Comparison of ENCODE assay signal across 9 cellular contexts in the genomic region with DNA sequence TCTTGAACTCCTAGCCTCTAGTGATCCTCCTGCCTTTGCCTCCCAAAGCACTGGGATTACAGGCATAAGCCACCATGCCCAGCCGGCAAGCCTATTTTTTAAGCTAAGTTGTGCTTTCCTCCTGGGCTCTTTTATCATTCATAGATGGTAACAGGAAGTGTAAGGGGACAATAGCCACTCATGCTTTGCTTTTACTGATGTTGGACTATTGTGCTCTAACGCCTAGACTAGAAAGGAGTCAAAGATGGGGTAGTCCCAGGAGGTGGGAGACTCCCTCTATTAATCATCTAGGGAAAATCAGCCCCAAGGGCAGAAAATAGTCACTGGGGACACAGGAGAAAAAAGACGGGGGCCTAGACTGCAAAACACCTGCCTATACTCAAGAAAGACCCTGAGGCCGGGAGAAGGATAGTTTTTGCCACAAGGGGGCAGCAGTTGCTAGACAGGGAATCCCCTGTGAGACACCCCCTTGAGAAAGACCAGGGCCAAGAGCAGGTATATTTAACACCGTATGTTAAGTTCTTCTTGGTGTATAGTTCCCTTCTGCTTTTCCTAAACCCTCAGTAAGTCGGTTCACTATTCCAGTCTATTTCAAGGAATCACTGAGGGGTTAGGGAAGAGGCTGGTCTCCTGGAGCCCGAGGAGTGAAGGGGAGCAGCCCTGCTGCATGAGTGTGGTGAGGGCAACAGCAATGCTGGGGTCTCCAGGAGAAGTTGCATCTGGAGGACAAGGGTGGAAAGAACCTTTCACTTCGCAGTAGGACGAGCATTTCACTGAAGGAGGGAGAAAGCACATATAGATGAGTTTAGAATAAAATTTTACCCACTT. TPM values are rescaled to one million over a fixed set of nuclear protein-coding genes. Genes with fewer than 3 reads are reported as not detected.
DNase-seq lines count a peak whose midpoint lies in the region; ATAC-seq, FAIRE-seq and TF ChIP-seq lines count a peak whose summit lies in the region.
"Had no signal": no experiment of that assay in that cellular context is flagged by ENCODE, and none has a peak within 500 bp of the region (broad histone marks: within the 10 kb centered on the region; RNA-seq: fewer than 3 reads in every experiment).

No MANE protein-coding gene starts in this region.

- H3K4me1 ChIP-seq in Panc1 (ENCODE audit: control insufficient read depth, insufficient read depth, low read length), result no peaks in the 10 kb centered on the region

- no peak overlapping the region for H3K27ac ChIP-seq in Panc1 (ENCODE audit: low read length)

- no peak for FAIRE-seq in D721Med (lab: Jason Lieb, UNC)

- peak; percentile 83 for ATAC-seq in Panc1
- ATAC-seq in sciatic nerve, result peak; percentile 71
- ATAC-seq in GM18867 (IDR thresholded peaks at IDR 0.05; ENCODE audit: unreplicated experiment), result no peak

- no peak overlapping the region for H3K4me3 ChIP-seq in Panc1 (ENCODE audit: low read depth in 2 of 2, low read length in 2 of 2)

- CTCF ChIA-PET in Panc1 (lab: Charles Lee), result interaction anchor here (0.9 kb wide), 1 partner anchor 43 kb away, joined by 3 read pairs; the partner anchor contains the start of gene CXCR2

- in situ Hi-C loops in Panc1 (cut with HindIII; ENCODE audit: low pct_unique_long_range_greater_than_20kb, low sequenced_read_pairs), result no loop called here

- TF ChIP-seq CTCF in D721Med (IDR thresholded peaks at IDR 0.05; ENCODE audit: insufficient read depth, missing control alignments) (peak; percentile 61), Panc1 (IDR thresholded peaks at IDR 0.05) (peak; percentile 86)

- no TSS peak for BruUV-seq in Panc1 (replicated peaks; lab: Mats Ljungman, UMichigan)

- no peak for DNase-seq in D721Med (ENCODE audit: insufficient read length, low spot score)
- DNase-seq in HCEC 1CT, result peak; percentile 29
- peak; percentile 8 for DNase-seq in Panc1 (ENCODE audit: low read depth, low spot score)
- peak; percentile 56 for DNase-seq in activated T-cell treated with anti-CD3 and anti-CD28 coated beads for 48 hours (ENCODE audit: low read depth)
- peak; percentile 52 for DNase-seq in glomerular visceral epithelial cell (ENCODE audit: extremely low spot score)
- DNase-seq in sciatic nerve (ENCODE audit: low spot score), result peak; percentile 77
- no peak for DNase-seq in DMS114 treated with DMSO at 0.1 percent for 48 hours (lab: John Stamatoyannopoulos, UW; ENCODE audit: unreplicated experiment)

- H3K27me3 ChIP-seq in Panc1 (ENCODE audit: control insufficient read depth, insufficient read depth, low read length), result peaks cover 5% of the 10 kb centered on the region; the same call in 1 of the 2 replicates

- H3K36me3 ChIP-seq in Panc1 (ENCODE audit: control insufficient read depth, insufficient read depth, low read length), result no peaks in the 10 kb centered on the region

- POLR2A ChIA-PET in Panc1 (lab: Charles Lee), result no interaction called here

- no peaks in the 10 kb centered on the region for H3K9me3 ChIP-seq in Panc1 (ENCODE audit: control insufficient read depth, insufficient read depth, low read depth, low read length)

- intact Hi-C loops in Panc1 (cut with micrococcal nuclease; ENCODE audit: unreplicated experiment) (no loop called here), sciatic nerve (cut with DNase I) (no loop called here)

RNA-seq across cellular contexts. Expression of gene CXCR1, which starts 2.1 kb away (rescaled TPM):
- total RNA-seq in Panc1 (2021; ENCODE audit: unreplicated experiment), result not detected
- not detected for polyA plus RNA-seq in Panc1 (2012; ENCODE audit: insufficient read length)
- 4.9 TPM for total RNA-seq in sciatic nerve
- total RNA-seq: activated CD8-positive, alpha-beta memory T cell treated with anti-CD3 and anti-CD28 coated beads for 36 hours had no signal

RNA-seq across cellular contexts. Expression of gene CXCR2, which starts 43.0 kb away (rescaled TPM):
- total RNA-seq in Panc1 (2021; ENCODE audit: unreplicated experiment) (not detected), sciatic nerve (9.1 TPM)
- polyA plus RNA-seq in Panc1 (2012; ENCODE audit: insufficient read length), result not detected
- total RNA-seq: activated CD8-positive, alpha-beta memory T cell treated with anti-CD3 and anti-CD28 coated beads for 36 hours had no signal

RNA-seq across cellular contexts. Expression of gene ARPC2, which starts 48.1 kb away (rescaled TPM):
- total RNA-seq in Panc1 (2021; ENCODE audit: unreplicated experiment) (248 TPM), sciatic nerve (243 TPM)
- polyA plus RNA-seq in Panc1 (2012; ENCODE audit: insufficient read length), result 273 TPM

Comparison
In these comparisons a context has a peak if more than half of its experiments do, and no peak if none do; other contexts are left out.
1. DNase-seq: peak in HCEC 1CT (single experiment), Panc1 (single experiment), activated T-cell treated with anti-CD3 and anti-CD28 coated beads for 48 hours (single experiment), glomerular visceral epithelial cell (single experiment) and sciatic nerve (single experiment); none in D721Med (single experiment) and DMS114 treated with DMSO at 0.1 percent for 48 hours (single experiment).
2. RNA of gene CXCR2, which starts 43.0 kb away (total RNA-seq): 9.1 TPM in sciatic nerve (single experiment); not detected in Panc1 (single experiment); every median in the first group is over 10 times any median in the second.